ENCODE assay signal across 21 cellular contexts in the genomic region with DNA sequence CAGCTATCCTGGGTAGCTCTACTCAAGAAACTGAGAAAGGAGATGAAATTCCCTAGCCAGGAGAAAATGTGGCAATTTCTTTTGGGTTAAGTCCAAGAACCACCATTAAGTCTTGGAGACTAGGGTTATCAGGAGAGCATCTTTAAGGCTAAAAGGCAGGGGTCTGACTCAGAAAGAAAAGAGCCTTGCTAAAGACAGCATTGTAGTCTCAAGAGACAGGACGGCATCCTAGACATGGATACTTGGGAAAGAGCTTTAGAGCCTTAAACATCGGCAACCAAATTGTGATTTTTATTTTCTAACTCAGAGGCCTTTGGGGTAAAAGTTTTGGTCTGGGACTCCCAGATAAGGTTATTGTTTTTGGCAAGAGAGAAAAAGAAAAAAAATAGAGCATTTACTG.
DNase-seq lines count a peak whose midpoint lies in the region; ATAC-seq and TF ChIP-seq lines count a peak whose summit lies in the region.
"Had no signal": no experiment of that assay in that cellular context is flagged by ENCODE, and none has a peak within 500 bp of the region (broad histone marks: within the 10 kb centered on the region; RNA-seq: fewer than 3 reads in every experiment).

No MANE protein-coding gene starts in this region.

- no peaks in the 10 kb centered on the region for H3K9me3 ChIP-seq in suprapubic skin
- no peaks in the 10 kb centered on the region for H3K9me3 ChIP-seq in thyroid gland
- H3K9me3 ChIP-seq: Peyer's patch, transverse colon had no signal

- intact Hi-C loops in left ventricle myocardium superior (cut with micrococcal nuclease): no loop called here
- intact Hi-C loops in thyroid gland (cut with DNase I): no loop called here

- no peak overlapping the region for H3K27ac Mint-ChIP-seq in activated CD4-positive, alpha-beta memory T cell treated with anti-CD3 and anti-CD28 coated beads, Interleukin-2, amount 10 ng/mL, durations not matched to agents 7 days and 5 days
- H3K27ac Mint-ChIP-seq in activated CD8-positive, alpha-beta memory T cell treated with anti-CD3 and anti-CD28 coated beads, Interleukin-2, amount 10 ng/mL, durations not matched to agents 7 days and 5 days: no peak overlapping the region
- H3K27ac Mint-ChIP-seq: effector memory CD8-positive, alpha-beta T cell; H9; stimulated activated naive B cell treated with anti-CD40 and anti-IgM and Interleukin-4, amounts not matched to agents 10 μg/mL and 1 μg/mL and 100 μg/mL, for 72 hours had no signal

- no peak overlapping the region for H3K4me3 ChIP-seq in suprapubic skin
- no peak overlapping the region for H3K4me3 ChIP-seq in thyroid gland (replicated peaks in 1 of 3)
- H3K4me3 ChIP-seq: lung, Peyer's patch, transverse colon had no signal

- CTCF ChIA-PET in activated CD4-positive, alpha-beta memory T cell treated with anti-CD3 and anti-CD28 coated beads, Interleukin-2, amount 10 ng/mL, durations not matched to agents 7 days and 5 days (lab: Charles Lee): no interaction called here
- CTCF ChIA-PET in activated CD8-positive, alpha-beta memory T cell treated with anti-CD3 and anti-CD28 coated beads, Interleukin-2, amount 10 ng/mL, durations not matched to agents 7 days and 5 days (lab: Charles Lee): interaction anchor here (0.8 to 1.3 kb wide), 3 partner anchors 44 to 144 kb away, joined by 3 read pairs; no protein-coding TSS in a partner anchor

- no peaks in the 10 kb centered on the region for H3K36me3 Mint-ChIP-seq in activated CD4-positive, alpha-beta memory T cell treated with anti-CD3 and anti-CD28 coated beads, Interleukin-2, amount 10 ng/mL, durations not matched to agents 7 days and 5 days (ENCODE audit: low read depth)
- peaks cover 1% of the 10 kb centered on the region for H3K36me3 Mint-ChIP-seq in activated CD8-positive, alpha-beta memory T cell treated with anti-CD3 and anti-CD28 coated beads, Interleukin-2, amount 10 ng/mL, durations not matched to agents 7 days and 5 days
- H3K36me3 Mint-ChIP-seq: stimulated activated naive B cell treated with anti-CD40 and anti-IgM and Interleukin-4, amounts not matched to agents 10 μg/mL and 1 μg/mL and 100 μg/mL, for 72 hours had no signal

- peaks cover 10% of the 10 kb centered on the region for H3K4me1 Mint-ChIP-seq in activated CD4-positive, alpha-beta memory T cell treated with anti-CD3 and anti-CD28 coated beads, Interleukin-2, amount 10 ng/mL, durations not matched to agents 7 days and 5 days
- H3K4me1 Mint-ChIP-seq in activated CD8-positive, alpha-beta memory T cell treated with anti-CD3 and anti-CD28 coated beads, Interleukin-2, amount 10 ng/mL, durations not matched to agents 7 days and 5 days: peaks cover 28% of the 10 kb centered on the region

- no peaks in the 10 kb centered on the region for H3K9me3 Mint-ChIP-seq in activated CD4-positive, alpha-beta memory T cell treated with anti-CD3 and anti-CD28 coated beads, Interleukin-2, amount 10 ng/mL, durations not matched to agents 7 days and 5 days
- H3K9me3 Mint-ChIP-seq in activated CD8-positive, alpha-beta memory T cell treated with anti-CD3 and anti-CD28 coated beads, Interleukin-2, amount 10 ng/mL, durations not matched to agents 7 days and 5 days (ENCODE audit: low read depth): no peaks in the 10 kb centered on the region
- H3K9me3 Mint-ChIP-seq: effector memory CD8-positive, alpha-beta T cell; H9; stimulated activated naive B cell treated with anti-CD40 and anti-IgM and Interleukin-4, amounts not matched to agents 10 μg/mL and 1 μg/mL and 100 μg/mL, for 72 hours had no signal

- H3K4me3 Mint-ChIP-seq in activated CD4-positive, alpha-beta memory T cell treated with anti-CD3 and anti-CD28 coated beads, Interleukin-2, amount 10 ng/mL, durations not matched to agents 7 days and 5 days: no peak overlapping the region
- no peak overlapping the region for H3K4me3 Mint-ChIP-seq in activated CD8-positive, alpha-beta memory T cell treated with anti-CD3 and anti-CD28 coated beads, Interleukin-2, amount 10 ng/mL, durations not matched to agents 7 days and 5 days
- H3K4me3 Mint-ChIP-seq: effector memory CD8-positive, alpha-beta T cell; H9; stimulated activated naive B cell treated with anti-CD40 and anti-IgM and Interleukin-4, amounts not matched to agents 10 μg/mL and 1 μg/mL and 100 μg/mL, for 72 hours had no signal

- H3K27me3 Mint-ChIP-seq in activated CD4-positive, alpha-beta memory T cell treated with anti-CD3 and anti-CD28 coated beads, Interleukin-2, amount 10 ng/mL, durations not matched to agents 7 days and 5 days: peaks cover 11% of the 10 kb centered on the region
- peaks cover 2% of the 10 kb centered on the region for H3K27me3 Mint-ChIP-seq in activated CD8-positive, alpha-beta memory T cell treated with anti-CD3 and anti-CD28 coated beads, Interleukin-2, amount 10 ng/mL, durations not matched to agents 7 days and 5 days

- POLR2A ChIA-PET in activated CD4-positive, alpha-beta memory T cell treated with anti-CD3 and anti-CD28 coated beads, Interleukin-2, amount 10 ng/mL, durations not matched to agents 7 days and 5 days (lab: Charles Lee): no interaction called here

- H3K36me3 ChIP-seq in suprapubic skin: no peaks in the 10 kb centered on the region
- no peaks in the 10 kb centered on the region for H3K36me3 ChIP-seq in thyroid gland
- H3K36me3 ChIP-seq: Peyer's patch, transverse colon had no signal

- no peak for TF ChIP-seq EP300 in suprapubic skin (IDR thresholded peaks at IDR 0.05)

- 68% methylated on average over 2 of the region's 2 CpGs for WGBS in suprapubic skin
- 64 to 67% methylated on average over 2 of the region's 2 CpGs for WGBS in thyroid gland, 2 donors

- H3K4me1 ChIP-seq in suprapubic skin: peaks cover 10% of the 10 kb centered on the region
- H3K4me1 ChIP-seq in thyroid gland: no peaks in the 10 kb centered on the region
- H3K4me1 ChIP-seq: Peyer's patch, transverse colon had no signal

- H3K27ac ChIP-seq in suprapubic skin (peak overlapping the region; percentile 20), thyroid gland (no peak overlapping the region)

- TF ChIP-seq CTCF in suprapubic skin (IDR thresholded peaks at IDR 0.05) (no peak), thyroid gland (IDR thresholded peaks at IDR 0.05) (no peak)

- ATAC-seq in left ventricle myocardium superior: peak; percentile 58
- ATAC-seq in activated CD8-positive, alpha-beta memory T cell treated with anti-CD3 and anti-CD28 coated beads, Interleukin-2, amount 10 ng/mL, durations not matched to agents 7 days and 5 days: no peak
- ATAC-seq: effector memory CD8-positive, alpha-beta T cell; stimulated activated naive B cell treated with anti-CD40 and anti-IgM and Interleukin-4, amounts not matched to agents 10 μg/mL and 1 μg/mL and 100 μg/mL, for 72 hours had no signal

- H3K27me3 ChIP-seq in suprapubic skin (no peaks in the 10 kb centered on the region), thyroid gland (no peaks in the 10 kb centered on the region)
- H3K27me3 ChIP-seq: Peyer's patch, transverse colon had no signal

- DNase-seq in M059J (ENCODE audit: low read depth): peak; percentile 55
- peak; percentile 54 for DNase-seq in dermis blood vessel endothelial cell
- no peak for DNase-seq in left ventricle myocardium superior
- no peak for DNase-seq in suprapubic skin (ENCODE audit: low spot score in 2 of 2)
- DNase-seq in activated CD4-positive, alpha-beta memory T cell treated with anti-CD3 and anti-CD28 coated beads, Interleukin-2, amount 10 ng/mL, durations not matched to agents 7 days and 5 days: no peak
- DNase-seq in activated CD8-positive, alpha-beta memory T cell treated with anti-CD3 and anti-CD28 coated beads, Interleukin-2, amount 10 ng/mL, durations not matched to agents 7 days and 5 days: no peak
- DNase-seq in mesenteric fat pad (ENCODE audit: low spot score): no peak
- DNase-seq in thyroid gland: no peak
- DNase-seq: activated CD4-positive, alpha-beta T cell treated with anti-CD3 and anti-CD28 coated beads, Interleukin-2, amount 50 U/mL, for 4 hours; activated T-cell treated with anti-CD3 and anti-CD28 coated beads for 4 hours; amygdala; DMS79; effector memory CD8-positive, alpha-beta T cell; H9; hippocampal formation; KG1; NCI-H1930; stimulated activated naive B cell treated with anti-CD40 and anti-IgM and Interleukin-4, amounts not matched to agents 10 μg/mL and 1 μg/mL and 100 μg/mL, for 72 hours; transverse colon had no signal

- no peak for TF ChIP-seq POLR2A in suprapubic skin (IDR thresholded peaks at IDR 0.05)
- TF ChIP-seq POLR2A in thyroid gland (IDR thresholded peaks at IDR 0.05): no peak

Comparison
In these comparisons a context has a peak if more than half of its experiments do, and no peak if none do; other contexts are left out.
1. DNase-seq: peak in M059J (single experiment) and dermis blood vessel endothelial cell (single experiment); none in left ventricle myocardium superior (single experiment), suprapubic skin (0 of 2), activated CD4-positive, alpha-beta memory T cell treated with anti-CD3 and anti-CD28 coated beads, Interleukin-2, amount 10 ng/mL, durations not matched to agents 7 days and 5 days (single experiment), activated CD8-positive, alpha-beta memory T cell treated with anti-CD3 and anti-CD28 coated beads, Interleukin-2, amount 10 ng/mL, durations not matched to agents 7 days and 5 days (single experiment), mesenteric fat pad (single experiment) and thyroid gland (0 of 2).